Comparison of ENCODE assay signal across 8 cellular contexts in genomic region chr14:75334191-75335051, GRCh38. TPM values are rescaled to one million over a fixed set of nuclear protein-coding genes. Genes with fewer than 3 reads are reported as not detected.
DNase-seq lines count a peak whose midpoint lies in the region; ATAC-seq and TF ChIP-seq lines count a peak whose summit lies in the region.

No MANE protein-coding gene starts in this region.

- H3K79me2 ChIP-seq in OCI-LY7 (ENCODE audit: insufficient read depth, low read depth, low read length): no peaks in the 10 kb centered on the region
- H3K79me2 ChIP-seq in Karpas-422 (ENCODE audit: low read length): no peaks in the 10 kb centered on the region

- H3K4me1 ChIP-seq in OCI-LY7 (ENCODE audit: insufficient read depth, low read length, poor library complexity, severe bottlenecking) (peaks cover 6% of the 10 kb centered on the region), Karpas-422 (ENCODE audit: low read length) (0 out of 2 replicates have a peak, but pooled peaks cover 2% of the 10 kb centered on the region)

- ATAC-seq in HG02884 (IDR thresholded peaks at IDR 0.05; ENCODE audit: unreplicated experiment): no peak

- H3K4me3 Mint-ChIP-seq in activated naive CD4-positive, alpha-beta T cell treated with anti-CD3 and anti-CD28 coated beads, Interleukin-2, amount 50 U/mL, for 24 hours: peak overlapping the region; percentile 88

- H3K4me1 Mint-ChIP-seq in activated naive CD4-positive, alpha-beta T cell treated with anti-CD3 and anti-CD28 coated beads, Interleukin-2, amount 50 U/mL, for 24 hours: peaks cover 32% of the 10 kb centered on the region

- peak in 8 of 14 donors; percentile 7 to 48 (median 26) for DNase-seq in C1 segment of cervical spinal cord (lab: John Stamatoyannopoulos, UW)
- DNase-seq in OCI-LY7 (ENCODE audit: low spot score): no peak
- DNase-seq in lower leg skin (ENCODE audit: low spot score in 2 of 2): peak; percentile 55 to 91
- peak; percentile 2 for DNase-seq in stimulated activated CD8-positive, alpha-beta memory T cell treated with anti-CD3 and anti-CD28 coated beads, Interleukin-7, amount 100 ng/mL, for 24 hours (ENCODE audit: low read depth)
- DNase-seq in Karpas-422: no peak
- DNase-seq in iPS-NIHi11 (ENCODE audit: low spot score): no peak

- no TSS peak for BruUV-seq in OCI-LY7 (replicated peaks; lab: Mats Ljungman, UMichigan)

- H3K27me3 Mint-ChIP-seq in activated naive CD4-positive, alpha-beta T cell treated with anti-CD3 and anti-CD28 coated beads, Interleukin-2, amount 50 U/mL, for 24 hours: no peaks in the 10 kb centered on the region

- no peak for TF ChIP-seq POLR2A in lower leg skin (IDR thresholded peaks at IDR 0.05)

- peak overlapping the region; percentile 31; the same call in 1 of the 2 replicates for H2AFZ ChIP-seq in OCI-LY7 (ENCODE audit: low read length)
- H2AFZ ChIP-seq in Karpas-422 (ENCODE audit: low read length): no peak overlapping the region

- no peaks in the 10 kb centered on the region for H3K9me2 ChIP-seq in OCI-LY7 (ENCODE audit: insufficient read depth, low read length)
- H3K9me2 ChIP-seq in Karpas-422 (replicated peaks; ENCODE audit: insufficient read depth, low read length): no peaks in the 10 kb centered on the region

- POLR2A ChIA-PET in OCI-LY7 (lab: Charles Lee): interaction anchor here (0.7 kb wide), 1 partner anchor 200 kb away, joined by 3 read pairs; no protein-coding TSS in a partner anchor

- no peak overlapping the region for H3K9ac ChIP-seq in Karpas-422 (ENCODE audit: low read length)

- TF ChIP-seq CTCF in OCI-LY7 (conservative IDR thresholded peaks at IDR 0.05; ENCODE audit: low read length): no peak
- no peak for TF ChIP-seq CTCF in lower leg skin (IDR thresholded peaks at IDR 0.05)

- H3K4me2 ChIP-seq in OCI-LY7 (ENCODE audit: low read length) (peak overlapping the region; percentile 3; the same call in 1 of the 2 replicates), Karpas-422 (ENCODE audit: low read depth, low read length, poor library complexity, severe bottlenecking) (no peak overlapping the region)

- H3K27ac ChIP-seq in OCI-LY7 (ENCODE audit: low read depth, low read length, poor library complexity, severe bottlenecking): no peak overlapping the region
- no peak overlapping the region for H3K27ac ChIP-seq in Karpas-422 (ENCODE audit: low read length)

- H3K4me3 ChIP-seq in OCI-LY7 (ENCODE audit: low read depth, low read length, poor library complexity, severe bottlenecking): no peak overlapping the region
- H3K4me3 ChIP-seq in lower leg skin (ENCODE audit: low read depth, poor library complexity, severe bottlenecking): no peak overlapping the region
- H3K4me3 ChIP-seq in Karpas-422 (ENCODE audit: low read length): no peak overlapping the region

- H3K9me3 Mint-ChIP-seq in activated naive CD4-positive, alpha-beta T cell treated with anti-CD3 and anti-CD28 coated beads, Interleukin-2, amount 50 U/mL, for 24 hours: no peaks in the 10 kb centered on the region

- CTCF ChIA-PET in OCI-LY7 (lab: Charles Lee; ENCODE audit: unreplicated experiment): no interaction called here

- H3K36me3 ChIP-seq in OCI-LY7 (ENCODE audit: insufficient read depth, low read length) (no peaks in the 10 kb centered on the region), Karpas-422 (ENCODE audit: insufficient read depth, low read length) (no peaks in the 10 kb centered on the region)

- no peaks in the 10 kb centered on the region for H3K36me3 Mint-ChIP-seq in activated naive CD4-positive, alpha-beta T cell treated with anti-CD3 and anti-CD28 coated beads, Interleukin-2, amount 50 U/mL, for 24 hours

- no peaks in the 10 kb centered on the region for H3K9me3 ChIP-seq in OCI-LY7 (ENCODE audit: low read length)
- no peaks in the 10 kb centered on the region for H3K9me3 ChIP-seq in Karpas-422 (ENCODE audit: low read length)

- peaks cover 6% of the 10 kb centered on the region; the same call in 1 of the 2 replicates for H3K27me3 ChIP-seq in Karpas-422 (ENCODE audit: low read length)

- intact Hi-C loops in OCI-LY7 (cut with micrococcal nuclease; ENCODE audit: unreplicated experiment): no loop called here
- intact Hi-C loops in lower leg skin (cut with DNase I; ENCODE audit: low total_unique reads): no loop called here

- H3K27ac Mint-ChIP-seq in activated naive CD4-positive, alpha-beta T cell treated with anti-CD3 and anti-CD28 coated beads, Interleukin-2, amount 50 U/mL, for 24 hours: peak overlapping the region; percentile 90

- H4K20me1 ChIP-seq in OCI-LY7 (ENCODE audit: insufficient read depth, low read length) (no peaks in the 10 kb centered on the region), Karpas-422 (ENCODE audit: insufficient read depth, low read depth, low read length) (no peaks in the 10 kb centered on the region)

- WGBS in lower leg skin, 2 donors: 55 to 65% methylated on average over 23 of the region's 23 CpGs

RNA-seq across cellular contexts. Expression of gene FOS, which starts 55.8 kb away (rescaled TPM):
- total RNA-seq in OCI-LY7 (2014; rRNA removed; shearing (Covaris generic)): 12.4 and 16.9 TPM in 2 replicates
- 3.3 and 4.6 TPM in 2 replicates for total RNA-seq in OCI-LY7 (2022)
- total RNA-seq in lower leg skin: 100 to 1,000 TPM; 154 to 448 (median 330) TPM
- total RNA-seq in Karpas-422 (2014; rRNA removed; shearing (Covaris generic); ENCODE audit: low replicate concordance): 3.8 and 5.5 TPM in 2 replicates

Comparison
In these comparisons a context has a peak if more than half of its experiments do, and no peak if none do; other contexts are left out.
1. DNase-seq: peak in C1 segment of cervical spinal cord (8 of 14), lower leg skin (2 of 2) and stimulated activated CD8-positive, alpha-beta memory T cell treated with anti-CD3 and anti-CD28 coated beads, Interleukin-7, amount 100 ng/mL, for 24 hours (single experiment); none in OCI-LY7 (single experiment), Karpas-422 (single experiment) and iPS-NIHi11 (single experiment).
2. RNA of gene FOS, which starts 55.8 kb away (total RNA-seq): 154 to 448 TPM in lower leg skin; 3.3 to 16.9 TPM in OCI-LY7 and 3.8 to 5.5 TPM in Karpas-422; every median in the first group is over 4 times any median in the second.